22 cellular contexts compared by ENCODE assay signal in genomic region chr4:165803005-165803404, GRCh38.
"Had no signal": no experiment of that assay in that cellular context is flagged by ENCODE, and none has a peak within 500 bp of the region (broad histone marks: within the 10 kb centered on the region; RNA-seq: fewer than 3 reads in every experiment).

No MANE protein-coding gene starts in this region.

- H3K4me3 ChIP-seq: SJCRH30 had no signal

- ATAC-seq: Panc1, PC-3, Right ventricle myocardium inferior, SK-N-SH treated with all-trans-retinoic acid at 6 μM for 48 hours had no signal

- H3K27ac ChIP-seq: SJCRH30 had no signal

- H3K9me3 ChIP-seq: SJCRH30 had no signal

- H3K36me3 ChIP-seq: SJCRH30 had no signal

- H3K27me3 ChIP-seq: SJCRH30 had no signal

- H3K4me1 ChIP-seq: SJCRH30 had no signal

- DNase-seq: Karpas-422; KBM-7; MV-4-11; NCI-H1048; NCI-H1105; NCI-H1417; NCI-H1436 treated with DMSO at 0.1 percent for 48 hours; NCI-H1694; NCI-H187 treated with DMSO at 0.1 percent for 48 hours; NCI-H2081; NCI-H2107; NCI-H2227 treated with DMSO at 0.1 percent for 48 hours; NCI-H524; NCI-H526 treated with DMSO at 0.1 percent for 48 hours; NCI-H774; NK-92 treated with Interleukin-12 subunit alpha and Interleukin-12 subunit beta, amount 100 ng/mL, for 24 hours; PC-3; SHP77 treated with DMSO at 0.1 percent for 48 hours; SJCRH30 had no signal
